Comparison of ENCODE assay signal across 9 cellular contexts in the genomic region with DNA sequence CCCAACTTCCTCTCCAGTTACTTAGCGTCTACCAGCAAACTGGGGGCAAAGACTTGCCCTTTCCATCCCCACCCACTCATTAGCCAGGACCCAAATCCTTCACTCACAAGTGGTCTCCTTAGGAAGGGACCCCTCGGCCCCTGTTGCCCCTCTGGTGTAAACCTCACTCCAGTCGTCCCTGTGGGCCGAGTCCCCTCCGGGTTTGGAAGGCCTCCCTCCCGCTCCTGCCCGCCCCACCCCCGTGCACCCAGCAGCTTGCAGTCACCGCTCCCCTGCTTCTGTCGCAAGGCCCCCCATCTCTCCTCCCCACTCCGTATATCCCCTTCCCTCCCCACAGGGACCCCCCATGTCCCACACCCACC. TPM values are rescaled to one million over a fixed set of nuclear protein-coding genes. Genes with fewer than 3 reads are reported as not detected.
DNase-seq lines count a peak whose midpoint lies in the region; ATAC-seq and TF ChIP-seq lines count a peak whose summit lies in the region.
"Had no signal": no experiment of that assay in that cellular context is flagged by ENCODE, and none has a peak within 500 bp of the region (broad histone marks: within the 10 kb centered on the region; RNA-seq: fewer than 3 reads in every experiment).

No MANE protein-coding gene starts in this region.

- peaks cover 53% of the 10 kb centered on the region for H3K4me1 Mint-ChIP-seq in activated naive CD8-positive, alpha-beta T cell treated with anti-CD3 and anti-CD28 coated beads, Interleukin-2, amount 50 U/mL, for 24 hours

- no peak for TF ChIP-seq CTCF in liver (IDR thresholded peaks at IDR 0.05; ENCODE audit: low read depth, low read length, missing input control)
- no peak for TF ChIP-seq CTCF in thoracic aorta (IDR thresholded peaks at IDR 0.05)

- H3K36me3 ChIP-seq in liver (ENCODE audit: control insufficient read depth in 4 of 4, insufficient read depth in 3 of 4, low read depth in 1 of 4, low read length in 3 of 4) (no peaks in the 10 kb centered on the region), thoracic aorta (no peaks in the 10 kb centered on the region)

- H3K9ac ChIP-seq in liver (ENCODE audit: low read depth in 1 of 2, low read length in 2 of 2): peak overlapping the region in 1 of 2 donors; percentile 50

- ATAC-seq in activated naive CD8-positive, alpha-beta T cell treated with anti-CD3 and anti-CD28 coated beads, Interleukin-2, amount 50 U/mL, for 24 hours: no peak
- no peak for ATAC-seq in thoracic aorta (ENCODE audit: insufficient number of reproducible peaks, low FRiP score, low read depth)

- peak; percentile 65 for DNase-seq in activated CD8-positive, alpha-beta memory T cell treated with anti-CD3 and anti-CD28 coated beads, Interleukin-2, amount 50 U/mL, for 48 hours
- DNase-seq in activated CD8-positive, alpha-beta memory T cell treated with anti-CD3 and anti-CD28 coated beads for 24 hours: no peak
- no peak for DNase-seq in activated naive CD8-positive, alpha-beta T cell treated with anti-CD3 and anti-CD28 coated beads, Interleukin-2, amount 50 U/mL, for 24 hours
- DNase-seq in thoracic aorta (ENCODE audit: low spot score) (no peak), NCI-H128 (lab: John Stamatoyannopoulos, UW; ENCODE audit: unreplicated experiment) (no peak), H4 (ENCODE audit: low spot score) (no peak), DMS53 treated with DMSO at 0.1 percent for 48 hours (lab: John Stamatoyannopoulos, UW; ENCODE audit: unreplicated experiment) (no peak)

- peaks cover 2 to 14% (median 7%) of the 10 kb centered on the region in 4 donors for H3K4me1 ChIP-seq in liver (ENCODE audit: control insufficient read depth in 4 of 4, insufficient read depth in 4 of 4, low read length in 3 of 4)
- peaks cover 14 to 56% of the 10 kb centered on the region in 2 donors for H3K4me1 ChIP-seq in thoracic aorta (ENCODE audit: control insufficient read depth in 1 of 2, low read depth in 2 of 2)

- H3K27me3 ChIP-seq in liver (ENCODE audit: control insufficient read depth in 4 of 4, insufficient read depth in 4 of 4, low read length in 3 of 4) (no peaks in the 10 kb centered on the region), thoracic aorta (replicated peaks; ENCODE audit: insufficient read depth) (no peaks in the 10 kb centered on the region)

- peak overlapping the region; percentile 82 for H3K27ac Mint-ChIP-seq in activated naive CD8-positive, alpha-beta T cell treated with anti-CD3 and anti-CD28 coated beads, Interleukin-2, amount 50 U/mL, for 24 hours

- H3K9me3 ChIP-seq in liver (ENCODE audit: control insufficient read depth in 4 of 4, low read length in 3 of 4): no peaks in the 10 kb centered on the region
- H3K9me3 ChIP-seq in thoracic aorta: no peaks in the 10 kb centered on the region

- H3K27ac ChIP-seq in liver (ENCODE audit: low read depth in 1 of 2, low read length in 2 of 2) (peak overlapping the region; percentile 39 to 53), thoracic aorta (no peak overlapping the region)

- no peak for TF ChIP-seq RAD21 in liver (IDR thresholded peaks at IDR 0.05)

- H3K27me3 Mint-ChIP-seq in activated naive CD8-positive, alpha-beta T cell treated with anti-CD3 and anti-CD28 coated beads, Interleukin-2, amount 50 U/mL, for 24 hours: peaks cover 12% of the 10 kb centered on the region

- 70% methylated on average over 11 of the region's 11 CpGs for WGBS in liver

- H3K9me3 Mint-ChIP-seq in activated naive CD8-positive, alpha-beta T cell treated with anti-CD3 and anti-CD28 coated beads, Interleukin-2, amount 50 U/mL, for 24 hours: no peaks in the 10 kb centered on the region

- peaks cover 19% of the 10 kb centered on the region for H3K36me3 Mint-ChIP-seq in activated naive CD8-positive, alpha-beta T cell treated with anti-CD3 and anti-CD28 coated beads, Interleukin-2, amount 50 U/mL, for 24 hours (ENCODE audit: low read depth)

- H3K4me3 ChIP-seq in liver (ENCODE audit: low read depth in 1 of 3, low read length in 3 of 3): peak overlapping the region; percentile 27 to 89 (median 63)
- H3K4me3 ChIP-seq in thoracic aorta: peak overlapping the region; percentile 89

- peak overlapping the region; percentile 91 for H3K4me3 Mint-ChIP-seq in activated naive CD8-positive, alpha-beta T cell treated with anti-CD3 and anti-CD28 coated beads, Interleukin-2, amount 50 U/mL, for 24 hours

TF ChIP-seq in liver, 16 proteins besides CTCF, POLR2A, EP300 and RAD21:
- TF ChIP-seq, protein P1, sequence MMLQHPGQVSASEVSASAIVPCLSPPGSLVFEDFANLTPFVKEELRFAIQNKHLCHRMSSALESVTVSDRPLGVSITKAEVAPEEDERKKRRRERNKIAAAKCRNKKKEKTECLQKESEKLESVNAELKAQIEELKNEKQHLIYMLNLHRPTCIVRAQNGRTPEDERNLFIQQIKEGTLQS (IDR thresholded peaks at IDR 0.05): no peak
- TF ChIP-seq SP1 (IDR thresholded peaks at IDR 0.05) (no peak), HNF4G (IDR thresholded peaks at IDR 0.05) (no peak), GABPA (IDR thresholded peaks at IDR 0.05 in 1 of 2, conservative IDR thresholded peaks at IDR 0.05 in 1 of 2) (no peak), RXRA (IDR thresholded peaks at IDR 0.05) (no peak), YY1 (IDR thresholded peaks at IDR 0.05) (no peak)
- TF ChIP-seq, protein P2, sequence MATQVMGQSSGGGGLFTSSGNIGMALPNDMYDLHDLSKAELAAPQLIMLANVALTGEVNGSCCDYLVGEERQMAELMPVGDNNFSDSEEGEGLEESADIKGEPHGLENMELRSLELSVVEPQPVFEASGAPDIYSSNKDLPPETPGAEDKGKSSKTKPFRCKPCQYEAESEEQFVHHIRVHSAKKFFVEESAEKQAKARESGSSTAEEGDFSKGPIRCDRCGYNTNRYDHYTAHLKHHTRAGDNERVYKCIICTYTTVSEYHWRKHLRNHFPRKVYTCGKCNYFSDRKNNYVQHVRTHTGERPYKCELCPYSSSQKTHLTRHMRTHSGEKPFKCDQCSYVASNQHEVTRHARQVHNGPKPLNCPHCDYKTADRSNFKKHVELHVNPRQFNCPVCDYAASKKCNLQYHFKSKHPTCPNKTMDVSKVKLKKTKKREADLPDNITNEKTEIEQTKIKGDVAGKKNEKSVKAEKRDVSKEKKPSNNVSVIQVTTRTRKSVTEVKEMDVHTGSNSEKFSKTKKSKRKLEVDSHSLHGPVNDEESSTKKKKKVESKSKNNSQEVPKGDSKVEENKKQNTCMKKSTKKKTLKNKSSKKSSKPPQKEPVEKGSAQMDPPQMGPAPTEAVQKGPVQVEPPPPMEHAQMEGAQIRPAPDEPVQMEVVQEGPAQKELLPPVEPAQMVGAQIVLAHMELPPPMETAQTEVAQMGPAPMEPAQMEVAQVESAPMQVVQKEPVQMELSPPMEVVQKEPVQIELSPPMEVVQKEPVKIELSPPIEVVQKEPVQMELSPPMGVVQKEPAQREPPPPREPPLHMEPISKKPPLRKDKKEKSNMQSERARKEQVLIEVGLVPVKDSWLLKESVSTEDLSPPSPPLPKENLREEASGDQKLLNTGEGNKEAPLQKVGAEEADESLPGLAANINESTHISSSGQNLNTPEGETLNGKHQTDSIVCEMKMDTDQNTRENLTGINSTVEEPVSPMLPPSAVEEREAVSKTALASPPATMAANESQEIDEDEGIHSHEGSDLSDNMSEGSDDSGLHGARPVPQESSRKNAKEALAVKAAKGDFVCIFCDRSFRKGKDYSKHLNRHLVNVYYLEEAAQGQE (IDR thresholded peaks at IDR 0.05): no peak
- TF ChIP-seq, protein P3, sequence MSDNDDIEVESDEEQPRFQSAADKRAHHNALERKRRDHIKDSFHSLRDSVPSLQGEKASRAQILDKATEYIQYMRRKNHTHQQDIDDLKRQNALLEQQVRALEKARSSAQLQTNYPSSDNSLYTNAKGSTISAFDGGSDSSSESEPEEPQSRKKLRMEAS (IDR thresholded peaks at IDR 0.05): no peak

RNA-seq across cellular contexts. Expression of a gene that starts 1.2 kb away (rescaled TPM):
- total RNA-seq in liver (10 to 100 TPM; 10.6 to 23.0 TPM), thoracic aorta (10 to 100 TPM; 36.0 to 71.3 TPM)
- polyA plus RNA-seq in liver: 10 to 100 TPM in 1 of 2 donors, 1 to 10 TPM in 1; 7.4 to 12.8 TPM
- 30.8 and 33.5 TPM in 2 replicates for total RNA-seq in H4 (2014; rRNA removed; shearing (Covaris generic))

RNA-seq across cellular contexts. Expression of a gene that starts 27.4 kb away (rescaled TPM):
- total RNA-seq in liver (not detected), thoracic aorta (under 1 TPM in 1 of 2 donors, not detected in 1; 0.95 TPM)
- not detected for polyA plus RNA-seq in liver
- 0.15 and 0.43 TPM in 2 replicates for total RNA-seq in H4 (2014; rRNA removed; shearing (Covaris generic))
- total RNA-seq: pulmonary artery endothelial cell had no signal

RNA-seq across cellular contexts. Expression of a gene that starts 45.7 kb away (rescaled TPM):
- total RNA-seq in liver (not detected), thoracic aorta (not detected)
- polyA plus RNA-seq in liver: not detected
- not detected in 2 replicates for total RNA-seq in H4 (2014; rRNA removed; shearing (Covaris generic))
- total RNA-seq: pulmonary artery endothelial cell had no signal

Comparison
In these comparisons a context has a peak if more than half of its experiments do, and no peak if none do; other contexts are left out.
1. H3K27ac ChIP-seq: peak in liver (2 of 2); none in thoracic aorta (0 of 2).